In the genomic region with DNA sequence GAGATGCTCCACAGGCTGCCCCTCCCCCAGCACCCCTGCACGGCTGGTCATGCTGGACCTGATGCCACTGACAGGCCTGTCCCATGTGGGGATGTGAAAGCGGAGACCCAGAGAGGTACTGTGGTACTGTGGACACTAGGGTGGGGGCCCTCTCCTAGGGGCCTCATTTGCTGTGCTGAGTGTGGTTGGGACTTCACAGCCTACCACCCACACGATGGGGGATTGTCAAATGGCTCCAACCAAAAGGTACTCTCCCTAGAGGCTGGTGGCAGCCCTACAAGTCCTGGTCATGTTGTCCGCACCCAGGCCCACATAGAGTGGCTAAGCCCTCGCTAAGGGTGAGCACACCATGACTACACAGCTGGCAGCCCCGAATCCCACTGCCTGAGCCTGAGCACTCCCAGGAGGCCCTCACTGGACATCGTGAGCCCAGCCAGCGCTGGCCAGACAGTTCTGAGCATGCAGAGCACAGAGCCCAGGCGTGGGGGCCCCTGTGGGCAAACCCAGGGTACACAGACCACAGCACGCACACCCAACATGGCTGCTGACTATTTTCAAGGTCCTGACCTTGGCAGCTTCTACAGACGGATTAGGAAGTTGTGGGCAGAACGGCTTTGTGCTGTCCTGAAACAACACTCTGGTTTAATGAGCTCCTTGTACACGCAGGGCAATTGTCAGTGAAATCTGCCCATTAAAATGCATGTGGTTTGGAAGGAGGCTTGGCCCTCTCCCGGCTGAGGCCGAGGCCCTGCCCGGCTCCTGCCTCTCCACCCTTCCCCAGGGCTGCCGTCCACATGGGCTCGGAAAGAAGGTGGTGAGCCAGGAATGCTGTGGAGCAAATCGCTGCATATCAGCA, we compare ENCODE assay signal across 1 cellular context.
TF ChIP-seq lines count a peak whose summit lies in the region.

No MANE protein-coding gene starts in this region.

TF ChIP-seq in GM23338, 12 proteins besides CTCF, POLR2A, EP300 and RAD21 (continued from another document):
- TF ChIP-seq, protein P1, sequence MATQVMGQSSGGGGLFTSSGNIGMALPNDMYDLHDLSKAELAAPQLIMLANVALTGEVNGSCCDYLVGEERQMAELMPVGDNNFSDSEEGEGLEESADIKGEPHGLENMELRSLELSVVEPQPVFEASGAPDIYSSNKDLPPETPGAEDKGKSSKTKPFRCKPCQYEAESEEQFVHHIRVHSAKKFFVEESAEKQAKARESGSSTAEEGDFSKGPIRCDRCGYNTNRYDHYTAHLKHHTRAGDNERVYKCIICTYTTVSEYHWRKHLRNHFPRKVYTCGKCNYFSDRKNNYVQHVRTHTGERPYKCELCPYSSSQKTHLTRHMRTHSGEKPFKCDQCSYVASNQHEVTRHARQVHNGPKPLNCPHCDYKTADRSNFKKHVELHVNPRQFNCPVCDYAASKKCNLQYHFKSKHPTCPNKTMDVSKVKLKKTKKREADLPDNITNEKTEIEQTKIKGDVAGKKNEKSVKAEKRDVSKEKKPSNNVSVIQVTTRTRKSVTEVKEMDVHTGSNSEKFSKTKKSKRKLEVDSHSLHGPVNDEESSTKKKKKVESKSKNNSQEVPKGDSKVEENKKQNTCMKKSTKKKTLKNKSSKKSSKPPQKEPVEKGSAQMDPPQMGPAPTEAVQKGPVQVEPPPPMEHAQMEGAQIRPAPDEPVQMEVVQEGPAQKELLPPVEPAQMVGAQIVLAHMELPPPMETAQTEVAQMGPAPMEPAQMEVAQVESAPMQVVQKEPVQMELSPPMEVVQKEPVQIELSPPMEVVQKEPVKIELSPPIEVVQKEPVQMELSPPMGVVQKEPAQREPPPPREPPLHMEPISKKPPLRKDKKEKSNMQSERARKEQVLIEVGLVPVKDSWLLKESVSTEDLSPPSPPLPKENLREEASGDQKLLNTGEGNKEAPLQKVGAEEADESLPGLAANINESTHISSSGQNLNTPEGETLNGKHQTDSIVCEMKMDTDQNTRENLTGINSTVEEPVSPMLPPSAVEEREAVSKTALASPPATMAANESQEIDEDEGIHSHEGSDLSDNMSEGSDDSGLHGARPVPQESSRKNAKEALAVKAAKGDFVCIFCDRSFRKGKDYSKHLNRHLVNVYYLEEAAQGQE (IDR thresholded peaks at IDR 0.05; ENCODE audit: unreplicated experiment): no peak
